Comparison of ENCODE assay signal across 8 cellular contexts in genomic region chr3:114056130-114057010, GRCh38.
DNase-seq lines count a peak whose midpoint lies in the region; ATAC-seq, FAIRE-seq and TF ChIP-seq lines count a peak whose summit lies in the region.

TSS of gene CCDC191 (minus strand) at chr3:114056526. CDS start at chr3:114056466, 60 bp downstream.
TSS of gene QTRT2 (plus strand) at chr3:114056737. CDS start at chr3:114065258, 8,521 bp downstream.

- ATAC-seq in GM19035 (IDR thresholded peaks at IDR 0.05; ENCODE audit: unreplicated experiment), result peak; percentile 98
- peak; percentile 96 for ATAC-seq in HG03342 (IDR thresholded peaks at IDR 0.05; ENCODE audit: unreplicated experiment)

- FAIRE-seq in islet of Langerhans (lab: Jason Lieb, UNC), result peak; percentile 96

- TF ChIP-seq CTCF in AG10803 (conservative IDR thresholded peaks at IDR 0.05; ENCODE audit: low read length), result no peak

- DNase-seq in AG10803 (ENCODE audit: low read depth), result peak; percentile 99
- peak; percentile 92 for DNase-seq in NCI-H345 treated with DMSO at 0.1 percent for 48 hours (lab: John Stamatoyannopoulos, UW; ENCODE audit: unreplicated experiment)
- peak; percentile 99 for DNase-seq in activated CD4-positive, CD25-positive, alpha-beta regulatory T cell treated with anti-CD3 and anti-CD28 coated beads, Interleukin-2, amount 50 U/mL, for 16 hours (ENCODE audit: low read depth, low spot score)
- DNase-seq in cerebellar cortex (ENCODE audit: low spot score), result peak; percentile 99
- peak; percentile 97 for DNase-seq in stimulated activated CD4-positive, alpha-beta T cell treated with anti-CD3 and anti-CD28 coated beads, Interleukin-12 subunit alpha, Interleukin-12 subunit beta, amount 100 ng/mL, for 24 hours (ENCODE audit: low read depth in 2 of 2)

- peak within 1 kb of the TSS; percentile 82 for H3K4me3 ChIP-seq in AG10803 (ENCODE audit: low read length)

Comparison
In these comparisons a context has a peak if more than half of its experiments do, and no peak if none do; other contexts are left out.
1. Peak in every context shown above with its lines: DNase-seq, ATAC-seq and H3K4me3 ChIP-seq.